Comparison of ENCODE assay signal across 8 cellular contexts in genomic region chr16:2223375-2224182, GRCh38. TPM values are rescaled to one million over a fixed set of nuclear protein-coding genes. Genes with fewer than 3 reads are reported as not detected.
DNase-seq lines count a peak whose midpoint lies in the region; ATAC-seq, FAIRE-seq and TF ChIP-seq lines count a peak whose summit lies in the region.

A gene with protein sequence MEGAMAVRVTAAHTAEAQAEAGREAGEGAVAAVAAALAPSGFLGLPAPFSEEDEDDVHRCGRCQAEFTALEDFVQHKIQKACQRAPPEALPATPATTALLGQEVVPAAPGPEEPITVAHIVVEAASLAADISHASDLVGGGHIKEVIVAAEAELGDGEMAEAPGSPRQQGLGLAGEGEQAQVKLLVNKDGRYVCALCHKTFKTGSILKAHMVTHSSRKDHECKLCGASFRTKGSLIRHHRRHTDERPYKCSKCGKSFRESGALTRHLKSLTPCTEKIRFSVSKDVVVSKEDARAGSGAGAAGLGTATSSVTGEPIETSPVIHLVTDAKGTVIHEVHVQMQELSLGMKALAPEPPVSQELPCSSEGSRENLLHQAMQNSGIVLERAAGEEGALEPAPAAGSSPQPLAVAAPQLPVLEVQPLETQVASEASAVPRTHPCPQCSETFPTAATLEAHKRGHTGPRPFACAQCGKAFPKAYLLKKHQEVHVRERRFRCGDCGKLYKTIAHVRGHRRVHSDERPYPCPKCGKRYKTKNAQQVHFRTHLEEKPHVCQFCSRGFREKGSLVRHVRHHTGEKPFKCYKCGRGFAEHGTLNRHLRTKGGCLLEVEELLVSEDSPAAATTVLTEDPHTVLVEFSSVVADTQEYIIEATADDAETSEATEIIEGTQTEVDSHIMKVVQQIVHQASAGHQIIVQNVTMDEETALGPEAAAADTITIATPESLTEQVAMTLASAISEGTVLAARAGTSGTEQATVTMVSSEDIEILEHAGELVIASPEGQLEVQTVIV (plus strand): TSS chr16:2223591. CDS start chr16:2223614, 23 bp downstream.

- peak; percentile 98 for TF ChIP-seq POLR2A in GM15510 (IDR thresholded peaks at IDR 0.05; ENCODE audit: borderline replicate concordance, extremely low read depth, insufficient read length)

- ATAC-seq in HG02885 (IDR thresholded peaks at IDR 0.05; ENCODE audit: poor library complexity, unreplicated experiment): peak; percentile 93
- ATAC-seq in left ventricle myocardium superior: peak; percentile 99
- peak; percentile 97 to 99 (median 98) for ATAC-seq in psoas muscle

- peaks cover 19% of the 10 kb centered on the region for H3K4me1 ChIP-seq in psoas muscle

- peak; percentile 98 for FAIRE-seq in urothelium cell line (lab: Jason Lieb, UNC)

- peaks cover 0 to 12% of the 10 kb centered on the region in 2 donors for H3K36me3 ChIP-seq in psoas muscle (ENCODE audit: insufficient read depth in 1 of 2, low read depth in 1 of 2)

- H3K9me3 ChIP-seq in psoas muscle: no peaks in the 10 kb centered on the region

- H3K27me3 ChIP-seq in psoas muscle (ENCODE audit: insufficient read depth in 3 of 3, low read length in 2 of 3): no peaks in the 10 kb centered on the region

- H3K27ac ChIP-seq in angular gyrus (ENCODE audit: low read depth, low read length): peak within 1 kb of the TSS; percentile 88
- peak within 1 kb of the TSS; percentile 86 for H3K27ac ChIP-seq in psoas muscle

- H3K4me3 ChIP-seq in psoas muscle: peak within 1 kb of the TSS; percentile 92

- TF ChIP-seq CTCF in psoas muscle (IDR thresholded peaks at IDR 0.05): no peak

- peak; percentile 91 for DNase-seq in NCI-H1694 treated with DMSO at 0.1 percent for 48 hours (lab: John Stamatoyannopoulos, UW)
- DNase-seq in T-helper 2 cell: peak; percentile 98 to 100 (median 99)
- peak; percentile 100 for DNase-seq in left ventricle myocardium superior
- DNase-seq in psoas muscle: peak; percentile 100
- peak; percentile 100 for DNase-seq in urothelium cell line (ENCODE audit: low spot score)

- intact Hi-C loops in left ventricle myocardium superior (cut with micrococcal nuclease): no loop called here
- intact Hi-C loops in psoas muscle (cut with DNase I): no loop called here

- 0 to 1% (median 0%) methylated on average over 65 to 83 of the region's 83 CpGs for WGBS in psoas muscle, 3 donors

RNA-seq across cellular contexts. Expression of the gene that starts here (rescaled TPM):
- 14.2 TPM for total RNA-seq in left ventricle myocardium superior
- 10 to 100 TPM; 11.1 to 22.9 (median 12.8) TPM for total RNA-seq in psoas muscle
- polyA plus RNA-seq in psoas muscle: 10 to 100 TPM; 16.8 to 21.8 (median 19.1) TPM

Comparison
In these comparisons a context has a peak if more than half of its experiments do, and no peak if none do; other contexts are left out.
1. Peak in every context shown above with its lines: DNase-seq, ATAC-seq, H3K4me3 ChIP-seq and H3K27ac ChIP-seq.